12 cellular contexts compared by ENCODE assay signal in genomic region chr2:8252997-8253694, GRCh38.
DNase-seq lines count a peak whose midpoint lies in the region; ATAC-seq and TF ChIP-seq lines count a peak whose summit lies in the region.
"Had no signal": no experiment of that assay in that cellular context is flagged by ENCODE, and none has a peak within 500 bp of the region (broad histone marks: within the 10 kb centered on the region; RNA-seq: fewer than 3 reads in every experiment).

No MANE protein-coding gene starts in this region.

- no peaks in the 10 kb centered on the region for H3K27me3 ChIP-seq in left lung

- intact Hi-C loops in left lung (cut with DNase I) = no loop called here
- intact Hi-C loops in sciatic nerve (cut with DNase I) = no loop called here

- ATAC-seq in GM19397 (IDR thresholded peaks at IDR 0.05; ENCODE audit: unreplicated experiment) (peak; percentile 93), HG03175 (IDR thresholded peaks at IDR 0.05; ENCODE audit: unreplicated experiment) (peak; percentile 96), GM19324 (IDR thresholded peaks at IDR 0.05; ENCODE audit: low FRiP score, unreplicated experiment) (no peak), left lung (no peak), sciatic nerve (no peak)
- ATAC-seq: K562 had no signal

- no peaks in the 10 kb centered on the region for H3K4me1 ChIP-seq in left lung

- TF ChIP-seq CTCF in left lung (IDR thresholded peaks at IDR 0.05) = no peak

- H3K27ac ChIP-seq in left lung = no peak overlapping the region
- H3K27ac ChIP-seq: C4-2B had no signal

- DNase-seq in COLO668 (lab: John Stamatoyannopoulos, UW; ENCODE audit: unreplicated experiment) = peak; percentile 89
- DNase-seq in NCI-H69 (lab: John Stamatoyannopoulos, UW) = peak; percentile 74
- no peak for DNase-seq in amniotic stem cell (lab: John Stamatoyannopoulos, UW)
- no peak for DNase-seq in left lung
- no peak for DNase-seq in sciatic nerve (ENCODE audit: low spot score)
- DNase-seq: activated CD4-positive, alpha-beta memory T cell treated with anti-CD3 and anti-CD28 coated beads for 36 hours; stimulated activated CD8-positive, alpha-beta memory T cell treated with anti-CD3 and anti-CD28 coated beads, Interleukin-4, amount 100 ng/mL, for 48 hours had no signal

- no peaks in the 10 kb centered on the region for H3K9me3 ChIP-seq in left lung

- H3K36me3 ChIP-seq in left lung = no peaks in the 10 kb centered on the region

- no peak overlapping the region for H3K4me3 ChIP-seq in left lung
- H3K4me3 ChIP-seq: K562 had no signal

Comparison
In these comparisons a context has a peak if more than half of its experiments do, and no peak if none do; other contexts are left out.
1. DNase-seq: peak in COLO668 (single experiment) and NCI-H69 (single experiment); none in amniotic stem cell (single experiment), left lung (0 of 2) and sciatic nerve (single experiment).
2. ATAC-seq: peak in GM19397 (single experiment) and HG03175 (single experiment); none in GM19324 (single experiment), left lung (single experiment) and sciatic nerve (single experiment).